16 cellular contexts compared by ENCODE assay signal in genomic region chr3:69568458-69568857, GRCh38.
DNase-seq lines count a peak whose midpoint lies in the region; ATAC-seq and TF ChIP-seq lines count a peak whose summit lies in the region.
"Had no signal": no experiment of that assay in that cellular context is flagged by ENCODE, and none has a peak within 500 bp of the region (broad histone marks: within the 10 kb centered on the region; RNA-seq: fewer than 3 reads in every experiment).

No MANE protein-coding gene starts in this region.

- ATAC-seq in left cardiac atrium (peak; percentile 64 to 68), heart left ventricle (no peak), HG02798 (IDR thresholded peaks at IDR 0.05; ENCODE audit: poor library complexity, unreplicated experiment) (no peak)

- H3K4me1 ChIP-seq in heart left ventricle (peaks cover 0 to 13% (median 5%) of the 10 kb centered on the region in 12 donors), mesendoderm (ENCODE audit: control insufficient read depth, low read depth, low read length) (no peaks in the 10 kb centered on the region)
- H3K4me1 ChIP-seq: Peyer's patch had no signal

- H3K56ac ChIP-seq in mesendoderm (ENCODE audit: low read length) = no peak overlapping the region

- H2BK120ac ChIP-seq in mesendoderm (ENCODE audit: low read depth, low read length) = no peak overlapping the region

- no peak overlapping the region for H2BK15ac ChIP-seq in mesendoderm (replicated peaks; ENCODE audit: low read depth)

- no peak overlapping the region for H2AK5ac ChIP-seq in mesendoderm (ENCODE audit: low read length)

- H3K4me3 ChIP-seq in heart left ventricle (no peak overlapping the region), fibroblast of the aortic adventitia (ENCODE audit: low read depth, low read length) (no peak overlapping the region), mesendoderm (ENCODE audit: low read length) (no peak overlapping the region)
- H3K4me3 ChIP-seq: Peyer's patch had no signal

- H3K79me1 ChIP-seq in mesendoderm (ENCODE audit: low read length) = no peaks in the 10 kb centered on the region

- no peaks in the 10 kb centered on the region for H3K36me3 ChIP-seq in heart left ventricle
- H3K36me3 ChIP-seq in mesendoderm (ENCODE audit: control insufficient read depth, insufficient read depth, low read length) = no peaks in the 10 kb centered on the region
- H3K36me3 ChIP-seq: Peyer's patch had no signal

- H4K5ac ChIP-seq in mesendoderm (ENCODE audit: low read length) = no peak overlapping the region

- no peak overlapping the region for H3K23ac ChIP-seq in mesendoderm (ENCODE audit: low read length)

- no peak for TF ChIP-seq CTCF in heart left ventricle (IDR thresholded peaks at IDR 0.05)
- no peak for TF ChIP-seq CTCF in fibroblast of the aortic adventitia (IDR thresholded peaks at IDR 0.05; ENCODE audit: insufficient read depth, low read length)

- no peaks in the 10 kb centered on the region for H3K79me2 ChIP-seq in mesendoderm (ENCODE audit: control insufficient read depth, insufficient read depth, low read length)

- no peaks in the 10 kb centered on the region for H3K9me3 ChIP-seq in heart left ventricle
- H3K9me3 ChIP-seq: Peyer's patch had no signal

- intact Hi-C loops in left cardiac atrium (cut with DNase I) (no loop called here), heart left ventricle (cut with DNase I) (no loop called here)

- TF ChIP-seq POLR2A in heart left ventricle (IDR thresholded peaks at IDR 0.05) = no peak

- H3K27ac ChIP-seq in heart left ventricle = no peak overlapping the region
- H3K27ac ChIP-seq in mesendoderm (ENCODE audit: low read depth, low read length) = no peak overlapping the region
- H3K27ac ChIP-seq: Peyer's patch had no signal

- no peak overlapping the region for H3K4me2 ChIP-seq in mesendoderm (ENCODE audit: low read length)

- no peak overlapping the region for H3K4ac ChIP-seq in mesendoderm (ENCODE audit: low read depth, low read length)

- no peak overlapping the region for H3K18ac ChIP-seq in mesendoderm (ENCODE audit: low read length)

- H2BK5ac ChIP-seq in mesendoderm (ENCODE audit: low read length) = no peak overlapping the region

- no peaks in the 10 kb centered on the region for H3K27me3 ChIP-seq in heart left ventricle
- no peaks in the 10 kb centered on the region for H3K27me3 ChIP-seq in mesendoderm (ENCODE audit: insufficient read depth, low read length, poor library complexity)
- H3K27me3 ChIP-seq: Peyer's patch had no signal

- WGBS in heart left ventricle, 4 donors = 26 to 43% (median 40%) methylated on average over 2 of the region's 2 CpGs
- no CpG with 5 or more reads among the region's 2 CpGs for WGBS in mesendoderm (ENCODE audit: extremely low coverage, insufficient coverage, low lambda C conversion rate)

- DNase-seq in left cardiac atrium (no peak), heart left ventricle (no peak), amniotic epithelial cell (ENCODE audit: low read depth) (peak; percentile 36), fibroblast of the aortic adventitia (ENCODE audit: low read depth) (peak; percentile 59), iPS-NIHi7 (ENCODE audit: extremely low spot score) (no peak), NOMO-1 (lab: John Stamatoyannopoulos, UW; ENCODE audit: unreplicated experiment in 2 of 2) (no peak), mesendoderm (no peak)
- DNase-seq: CD4-positive, alpha-beta T cell; DMS79; NCI-H1417; NCI-H1930; NCI-H2171 treated with DMSO at 0.1 percent for 48 hours; NCI-H82; Peyer's patch; SIG-M5 had no signal

- no peak overlapping the region for H3K9ac ChIP-seq in mesendoderm (ENCODE audit: low read length)

- H4K8ac ChIP-seq in mesendoderm (ENCODE audit: low read depth, low read length) = no peak overlapping the region

Comparison
In these comparisons a context has a peak if more than half of its experiments do, and no peak if none do; other contexts are left out.
1. ATAC-seq: peak in left cardiac atrium (2 of 2); none in heart left ventricle (0 of 4) and HG02798 (single experiment).
2. DNase-seq: peak in amniotic epithelial cell (single experiment) and fibroblast of the aortic adventitia (single experiment); none in left cardiac atrium (single experiment), heart left ventricle (0 of 5), iPS-NIHi7 (single experiment), NOMO-1 (0 of 2) and mesendoderm (single experiment).